Comparison of ENCODE assay signal across 8 cellular contexts in genomic region chr16:68528686-68529379, GRCh38. TPM values are rescaled to one million over a fixed set of nuclear protein-coding genes. Genes with fewer than 3 reads are reported as not detected.
A peak's percentile ranks its signal among the peaks of the same experiment; 100 is the strongest.
DNase-seq lines count a peak whose midpoint lies in the region; TF ChIP-seq lines count a peak whose summit lies in the region.

No MANE protein-coding gene starts in this region.

- no peak overlapping the region for H3K9ac ChIP-seq in parathyroid adenoma

- H3K36me3 ChIP-seq in parathyroid adenoma (ENCODE audit: control insufficient read depth, insufficient read depth, low read length) = no peaks in the 10 kb centered on the region
- H3K36me3 ChIP-seq in tibial artery = no peaks in the 10 kb centered on the region

- TF ChIP-seq CTCF in NB4 (IDR thresholded peaks at IDR 0.05; ENCODE audit: low read depth, low read length) = peak; percentile 61
- TF ChIP-seq CTCF in parathyroid adenoma (IDR thresholded peaks at IDR 0.05) = peak; percentile 92
- peak; percentile 93 to 94 for TF ChIP-seq CTCF in tibial artery (IDR thresholded peaks at IDR 0.05)

- H3K27me3 ChIP-seq in parathyroid adenoma (ENCODE audit: control insufficient read depth, insufficient read depth, low read length) = no peaks in the 10 kb centered on the region
- H3K27me3 ChIP-seq in tibial artery = peaks cover 0 to 3% of the 10 kb centered on the region in 2 donors

- H3K9me3 ChIP-seq in parathyroid adenoma (ENCODE audit: control insufficient read depth, low read length) (no peaks in the 10 kb centered on the region), tibial artery (no peaks in the 10 kb centered on the region)

- H3K4me3 ChIP-seq in NB4 (ENCODE audit: low read depth, low read length) (no peak overlapping the region), parathyroid adenoma (ENCODE audit: low read depth, low read length) (peak overlapping the region; percentile 89), tibial artery (peak overlapping the region in 1 of 2 donors; percentile 33)

- intact Hi-C loops in tibial artery (cut with DNase I; ENCODE audit: low total_unique reads) = loop anchor here (5.0 kb wide), 1 partner anchor 598 kb away; no protein-coding TSS in a partner anchor

- H3K27ac ChIP-seq in parathyroid adenoma (no peak overlapping the region), tibial artery (no peak overlapping the region)

- H3K4me2 ChIP-seq in parathyroid adenoma (ENCODE audit: low read length) = peak overlapping the region; percentile 100

- peaks cover 7% of the 10 kb centered on the region for H3K79me2 ChIP-seq in parathyroid adenoma

- in situ Hi-C loops in SK-MEL-5 (cut with HindIII; ENCODE audit: low pct_unique_long_range_greater_than_20kb, low sequenced_read_pairs) = no loop called here

- peak; percentile 89 for DNase-seq in DMS53 (lab: John Stamatoyannopoulos, UW)
- peak; percentile 64 for DNase-seq in HCEC 1CT
- peak; percentile 88 for DNase-seq in NB4 (ENCODE audit: low read depth)
- DNase-seq in SK-MEL-5 (ENCODE audit: low read depth, low spot score) = peak; percentile 76
- DNase-seq in activated gamma-delta T cell treated with anti-CD3 and anti-CD28 coated beads, Interleukin-2, amount 50 U/mL, for 16 hours (ENCODE audit: low read depth) = peak; percentile 86
- peak; percentile 90 for DNase-seq in germinal center (ENCODE audit: low spot score)
- peak; percentile 80 to 89 for DNase-seq in tibial artery

- peak overlapping the region; percentile 65 for H2AFZ ChIP-seq in parathyroid adenoma

- H3K4me1 ChIP-seq in parathyroid adenoma (peaks cover 8% of the 10 kb centered on the region), tibial artery (peaks cover 3 to 19% (median 13%) of the 10 kb centered on the region in 4 donors)

- no peak for TF ChIP-seq POLR2A in NB4 (IDR thresholded peaks at IDR 0.05; ENCODE audit: extremely low read depth, insufficient read length)

RNA-seq across cellular contexts. Expression of gene ZFP90, which starts 10.3 kb away (rescaled TPM):
- 9.3 and 10.0 TPM in 2 replicates for total RNA-seq in SK-MEL-5 (2014; rRNA removed; shearing (Covaris generic))
- 11.8 and 15.7 TPM in 2 replicates for polyA plus RNA-seq in SK-MEL-5 (2015; cell fraction: cytosol; rRNA removed)
- polyA plus RNA-seq in SK-MEL-5 (2015; cell fraction: nucleus; rRNA removed) = 19.8 and 25.4 TPM in 2 replicates
